ENCODE assay signal across 1 cellular context in the genomic region with DNA sequence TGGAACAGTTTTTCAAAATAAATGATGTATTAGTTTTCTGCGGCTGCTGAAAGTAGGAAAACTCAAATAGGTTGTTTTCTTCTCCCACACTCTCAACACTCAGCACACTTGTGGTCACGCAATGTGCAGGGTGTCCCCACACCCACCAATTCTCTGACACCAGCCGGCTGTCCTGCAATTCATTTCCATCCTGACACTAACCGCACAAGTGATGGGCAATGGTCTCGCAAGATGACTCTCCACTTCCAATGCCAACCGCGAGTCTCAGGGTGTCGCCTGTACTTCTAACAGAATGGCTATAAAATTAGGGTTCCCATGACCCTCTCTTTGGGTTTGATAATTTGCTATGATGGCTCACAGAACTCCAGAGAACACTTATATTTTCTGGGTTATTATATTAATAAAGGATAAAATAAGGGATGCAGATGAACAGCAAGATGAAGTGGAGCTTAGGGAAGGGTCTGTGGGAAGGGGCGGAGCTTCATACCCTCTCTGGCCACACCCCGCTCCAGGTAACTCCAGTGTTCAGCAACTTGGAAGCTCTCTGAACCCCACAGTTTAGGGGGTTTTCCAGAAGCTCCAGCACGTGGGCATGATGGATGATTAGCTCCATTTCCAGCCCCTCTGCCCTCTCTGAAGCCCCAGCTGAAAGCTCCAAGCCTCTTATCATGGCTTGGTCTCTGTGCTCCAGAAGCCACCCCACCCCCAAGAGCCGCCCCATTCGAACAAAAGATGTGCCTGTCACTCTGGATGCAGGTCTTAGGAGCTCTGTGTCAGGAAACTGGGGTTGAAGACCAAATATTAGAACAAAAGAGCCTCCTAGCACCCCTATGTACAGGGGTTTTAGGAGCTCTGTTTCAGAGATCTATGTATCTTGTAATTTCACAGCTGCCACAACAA.
TF ChIP-seq lines count a peak whose summit lies in the region.

No MANE protein-coding gene starts in this region.

TF ChIP-seq in WTC11, 78 proteins besides CTCF, POLR2A, EP300 and RAD21 (continued from another document):
- TF ChIP-seq, protein P1, sequence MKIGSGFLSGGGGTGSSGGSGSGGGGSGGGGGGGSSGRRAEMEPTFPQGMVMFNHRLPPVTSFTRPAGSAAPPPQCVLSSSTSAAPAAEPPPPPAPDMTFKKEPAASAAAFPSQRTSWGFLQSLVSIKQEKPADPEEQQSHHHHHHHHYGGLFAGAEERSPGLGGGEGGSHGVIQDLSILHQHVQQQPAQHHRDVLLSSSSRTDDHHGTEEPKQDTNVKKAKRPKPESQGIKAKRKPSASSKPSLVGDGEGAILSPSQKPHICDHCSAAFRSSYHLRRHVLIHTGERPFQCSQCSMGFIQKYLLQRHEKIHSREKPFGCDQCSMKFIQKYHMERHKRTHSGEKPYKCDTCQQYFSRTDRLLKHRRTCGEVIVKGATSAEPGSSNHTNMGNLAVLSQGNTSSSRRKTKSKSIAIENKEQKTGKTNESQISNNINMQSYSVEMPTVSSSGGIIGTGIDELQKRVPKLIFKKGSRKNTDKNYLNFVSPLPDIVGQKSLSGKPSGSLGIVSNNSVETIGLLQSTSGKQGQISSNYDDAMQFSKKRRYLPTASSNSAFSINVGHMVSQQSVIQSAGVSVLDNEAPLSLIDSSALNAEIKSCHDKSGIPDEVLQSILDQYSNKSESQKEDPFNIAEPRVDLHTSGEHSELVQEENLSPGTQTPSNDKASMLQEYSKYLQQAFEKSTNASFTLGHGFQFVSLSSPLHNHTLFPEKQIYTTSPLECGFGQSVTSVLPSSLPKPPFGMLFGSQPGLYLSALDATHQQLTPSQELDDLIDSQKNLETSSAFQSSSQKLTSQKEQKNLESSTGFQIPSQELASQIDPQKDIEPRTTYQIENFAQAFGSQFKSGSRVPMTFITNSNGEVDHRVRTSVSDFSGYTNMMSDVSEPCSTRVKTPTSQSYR (CRISPR knock-in tag; IDR thresholded peaks at IDR 0.05), result no peak
- TF ChIP-seq MXD4 (CRISPR knock-in tag; IDR thresholded peaks at IDR 0.05; ENCODE audit: borderline replicate concordance), result no peak
- no peak for TF ChIP-seq GRHL2 (CRISPR knock-in tag; IDR thresholded peaks at IDR 0.05; ENCODE audit: insufficient replicate concordance, severe bottlenecking)
- TF ChIP-seq IRF2 (CRISPR knock-in tag; IDR thresholded peaks at IDR 0.05; ENCODE audit: borderline replicate concordance, low read depth), result no peak
- no peak for TF ChIP-seq OVOL2 (CRISPR knock-in tag; IDR thresholded peaks at IDR 0.05; ENCODE audit: borderline replicate concordance)
- TF ChIP-seq FOXP4 (CRISPR knock-in tag; IDR thresholded peaks at IDR 0.05), result no peak
- TF ChIP-seq, protein P2, sequence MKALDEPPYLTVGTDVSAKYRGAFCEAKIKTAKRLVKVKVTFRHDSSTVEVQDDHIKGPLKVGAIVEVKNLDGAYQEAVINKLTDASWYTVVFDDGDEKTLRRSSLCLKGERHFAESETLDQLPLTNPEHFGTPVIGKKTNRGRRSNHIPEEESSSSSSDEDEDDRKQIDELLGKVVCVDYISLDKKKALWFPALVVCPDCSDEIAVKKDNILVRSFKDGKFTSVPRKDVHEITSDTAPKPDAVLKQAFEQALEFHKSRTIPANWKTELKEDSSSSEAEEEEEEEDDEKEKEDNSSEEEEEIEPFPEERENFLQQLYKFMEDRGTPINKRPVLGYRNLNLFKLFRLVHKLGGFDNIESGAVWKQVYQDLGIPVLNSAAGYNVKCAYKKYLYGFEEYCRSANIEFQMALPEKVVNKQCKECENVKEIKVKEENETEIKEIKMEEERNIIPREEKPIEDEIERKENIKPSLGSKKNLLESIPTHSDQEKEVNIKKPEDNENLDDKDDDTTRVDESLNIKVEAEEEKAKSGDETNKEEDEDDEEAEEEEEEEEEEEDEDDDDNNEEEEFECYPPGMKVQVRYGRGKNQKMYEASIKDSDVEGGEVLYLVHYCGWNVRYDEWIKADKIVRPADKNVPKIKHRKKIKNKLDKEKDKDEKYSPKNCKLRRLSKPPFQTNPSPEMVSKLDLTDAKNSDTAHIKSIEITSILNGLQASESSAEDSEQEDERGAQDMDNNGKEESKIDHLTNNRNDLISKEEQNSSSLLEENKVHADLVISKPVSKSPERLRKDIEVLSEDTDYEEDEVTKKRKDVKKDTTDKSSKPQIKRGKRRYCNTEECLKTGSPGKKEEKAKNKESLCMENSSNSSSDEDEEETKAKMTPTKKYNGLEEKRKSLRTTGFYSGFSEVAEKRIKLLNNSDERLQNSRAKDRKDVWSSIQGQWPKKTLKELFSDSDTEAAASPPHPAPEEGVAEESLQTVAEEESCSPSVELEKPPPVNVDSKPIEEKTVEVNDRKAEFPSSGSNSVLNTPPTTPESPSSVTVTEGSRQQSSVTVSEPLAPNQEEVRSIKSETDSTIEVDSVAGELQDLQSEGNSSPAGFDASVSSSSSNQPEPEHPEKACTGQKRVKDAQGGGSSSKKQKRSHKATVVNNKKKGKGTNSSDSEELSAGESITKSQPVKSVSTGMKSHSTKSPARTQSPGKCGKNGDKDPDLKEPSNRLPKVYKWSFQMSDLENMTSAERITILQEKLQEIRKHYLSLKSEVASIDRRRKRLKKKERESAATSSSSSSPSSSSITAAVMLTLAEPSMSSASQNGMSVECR (CRISPR knock-in tag; IDR thresholded peaks at IDR 0.05; ENCODE audit: borderline replicate concordance), result no peak
- no peak for TF ChIP-seq ZNF219 (CRISPR knock-in tag; IDR thresholded peaks at IDR 0.05; ENCODE audit: borderline replicate concordance)
- TF ChIP-seq ATF1 (CRISPR knock-in tag; IDR thresholded peaks at IDR 0.05), result no peak
- TF ChIP-seq GABPB1 (CRISPR knock-in tag; IDR thresholded peaks at IDR 0.05), result no peak
- no peak for TF ChIP-seq SP1 (CRISPR knock-in tag; conservative IDR thresholded peaks at IDR 0.05)
